In genomic region chrX:69163936-69164741, GRCh38 we compare ENCODE assay signal across 8 cellular contexts. TPM values are rescaled to one million over a fixed set of nuclear protein-coding genes. Genes with fewer than 3 reads are reported as not detected.
DNase-seq lines count a peak whose midpoint lies in the region; TF ChIP-seq lines count a peak whose summit lies in the region.

No MANE protein-coding gene starts in this region.

- H3K18ac ChIP-seq in trophoblast cell (ENCODE audit: low read length) = no peak overlapping the region

- H2BK120ac ChIP-seq in trophoblast cell (ENCODE audit: insufficient read depth, low read length, poor library complexity) = no peak overlapping the region

- H2AFZ ChIP-seq in trophoblast cell (ENCODE audit: insufficient read depth, low read length, poor library complexity) = no peak overlapping the region

- peaks cover 18 to 19% of the 10 kb centered on the region in 2 experiments for H3K36me3 ChIP-seq in trophoblast cell (ENCODE audit: control insufficient read depth in 1 of 2, insufficient read depth in 2 of 2, low read length in 2 of 2)

- CTCF ChIA-PET in HEK293T (lab: Yijun Ruan, JAX) = no interaction called here

- no peaks in the 10 kb centered on the region for H3K9me3 ChIP-seq in trophoblast cell (ENCODE audit: insufficient read depth, low read depth, low read length)

- no peak overlapping the region for H2AK5ac ChIP-seq in trophoblast cell (ENCODE audit: low read length)

- H3K79me1 ChIP-seq in trophoblast cell (ENCODE audit: low read length) = peaks cover 5% of the 10 kb centered on the region

- no CpG with 5 or more reads among the region's 23 CpGs for WGBS in trophoblast cell (ENCODE audit: extremely low coverage, insufficient coverage, insufficient read length)

- H3K4me3 ChIP-seq in trophoblast cell (ENCODE audit: low read depth, low read length) = peak overlapping the region; percentile 15

- no peak overlapping the region for H4K91ac ChIP-seq in trophoblast cell (ENCODE audit: low read depth, low read length)

- no peak overlapping the region for H2BK5ac ChIP-seq in trophoblast cell (ENCODE audit: low read depth, low read length, poor library complexity)

- no peaks in the 10 kb centered on the region for H3K27me3 ChIP-seq in trophoblast cell (ENCODE audit: insufficient read depth, low read length)

- H3K4ac ChIP-seq in trophoblast cell (ENCODE audit: low read depth, low read length) = no peak overlapping the region

- H2BK12ac ChIP-seq in trophoblast cell (ENCODE audit: low read length) = no peak overlapping the region

- POLR2A ChIA-PET in HEK293T (lab: Yijun Ruan, JAX) = interaction anchor here (1.2 kb wide), 1 partner anchor 83 kb away, joined by 3 read pairs; no protein-coding TSS in a partner anchor

- no peak overlapping the region for H3K14ac ChIP-seq in trophoblast cell (ENCODE audit: low read length)

- H3K4me1 ChIP-seq in trophoblast cell (ENCODE audit: control insufficient read depth in 1 of 2, insufficient read depth in 2 of 2, low read length in 2 of 2) = no peaks in the 10 kb centered on the region

- DNase-seq in Daoy (ENCODE audit: low read depth) (peak; percentile 24), HEK293T (ENCODE audit: extremely low spot score) (peak; percentile 64), RKO (ENCODE audit: low spot score) (peak; percentile 21), activated gamma-delta T cell (lab: John Stamatoyannopoulos, UW) (peak; percentile 15), head of caudate nucleus (peak in 38 of 42 donors; percentile 20 to 73 (median 48)), trophoblast cell (peak in 1 of 2 donors; percentile 6), ureter (ENCODE audit: low spot score) (peak; percentile 50), ACHN (no peak)

- H4K8ac ChIP-seq in trophoblast cell (ENCODE audit: low read depth, low read length) = no peak overlapping the region

- intact Hi-C loops in head of caudate nucleus (cut with DNase I) = loop anchor here (10.0 kb wide), 1 partner anchor 339 kb away; the partner anchor contains the start of gene EFNB1

- in situ Hi-C loops in ACHN (cut with HindIII; ENCODE audit: low pct_ligation_motif_present, low pct_unique_long_range_greater_than_20kb, low sequenced_read_pairs) = no loop called here

- H3K4me2 ChIP-seq in trophoblast cell (ENCODE audit: low read length) = peak overlapping the region; percentile 67

- H4K12ac ChIP-seq in trophoblast cell (ENCODE audit: low read depth, low read length) = no peak overlapping the region

- H3K9ac ChIP-seq in trophoblast cell (ENCODE audit: low read length) = no peak overlapping the region

- no peak overlapping the region for H3K27ac ChIP-seq in trophoblast cell (ENCODE audit: low read depth, low read length)

- H3K23ac ChIP-seq in trophoblast cell (ENCODE audit: low read length) = no peak overlapping the region

- H3K79me2 ChIP-seq in trophoblast cell (ENCODE audit: control insufficient read depth, insufficient read depth, low read length, poor library complexity) = peaks cover 4% of the 10 kb centered on the region

TF ChIP-seq in HEK293T, 16 proteins besides CTCF, POLR2A, EP300 and RAD21:
- TF ChIP-seq SUZ12 (IDR thresholded peaks at IDR 0.05) = no peak
TF ChIP-seq in HEK293T: peak in this region for 0.

RNA-seq across cellular contexts. Expression of gene PJA1, which starts 1.1 kb away (rescaled TPM):
- total RNA-seq in Daoy (2014; rRNA removed; shearing (Covaris generic)) = 37.5 and 45.3 TPM in 2 replicates
- 36.2 and 41.6 TPM in 2 replicates for polyA plus RNA-seq in trophoblast cell (2013)
- total RNA-seq in ureter = 24.9 TPM
